8 cellular contexts compared by ENCODE assay signal in the genomic region with DNA sequence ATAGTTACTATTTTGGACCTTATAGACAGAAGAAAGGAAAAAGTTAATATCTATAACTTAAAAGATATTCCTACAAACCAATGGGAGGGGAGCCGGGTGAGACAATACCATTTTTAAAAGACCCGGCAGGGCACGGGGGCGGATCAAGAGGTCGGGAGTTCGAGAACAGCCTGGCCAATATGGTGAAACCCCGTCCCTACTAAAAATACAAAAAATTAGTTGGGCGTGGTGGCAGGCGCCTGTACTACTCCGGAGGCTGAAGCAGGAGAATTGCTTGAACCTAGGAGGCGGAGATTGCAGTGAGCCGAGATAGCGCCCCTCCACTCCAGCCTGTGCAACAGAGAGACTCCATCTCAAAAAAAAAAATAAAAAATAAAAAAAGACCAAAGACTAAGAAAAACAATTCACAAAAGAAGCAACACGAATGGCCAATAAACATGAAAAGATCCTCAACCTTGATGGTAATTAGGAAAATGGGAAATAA. TPM values are rescaled to one million over a fixed set of nuclear protein-coding genes. Genes with fewer than 3 reads are reported as not detected.
DNase-seq lines count a peak whose midpoint lies in the region; ATAC-seq and TF ChIP-seq lines count a peak whose summit lies in the region.

No MANE protein-coding gene starts in this region.

- no peaks in the 10 kb centered on the region for H3K9me3 ChIP-seq in HAP-1
- no peaks in the 10 kb centered on the region for H3K9me3 ChIP-seq in PC-9 (ENCODE audit: insufficient read depth, low read depth)
- no peaks in the 10 kb centered on the region for H3K9me3 ChIP-seq in effector memory CD4-positive, alpha-beta T cell (ENCODE audit: control insufficient read depth, low read length)
- no peaks in the 10 kb centered on the region for H3K9me3 ChIP-seq in prostate gland

- DNase-seq in HAP-1 (ENCODE audit: low spot score in 2 of 2) (peak in 1 of 2 experiments; percentile 52), PC-9 (peak in 1 of 2 experiments; percentile 20), prostate gland (ENCODE audit: low spot score) (no peak)
- no peak for DNase-seq in effector memory CD4-positive, alpha-beta T cell

- H3K36me3 ChIP-seq in HAP-1 (replicated peaks) (no peaks in the 10 kb centered on the region), PC-9 (ENCODE audit: low read depth) (no peaks in the 10 kb centered on the region; the same call in 1 of the 2 replicates), prostate gland (no peaks in the 10 kb centered on the region)
- no peaks in the 10 kb centered on the region for H3K36me3 ChIP-seq in effector memory CD4-positive, alpha-beta T cell (ENCODE audit: control insufficient read depth, insufficient read depth, low read length)

- peaks cover 6% of the 10 kb centered on the region for H4K20me1 ChIP-seq in PC-9 (ENCODE audit: insufficient read depth)

- ATAC-seq in HG02885 (IDR thresholded peaks at IDR 0.05; ENCODE audit: poor library complexity, unreplicated experiment), result no peak
- ATAC-seq in GM19455 (IDR thresholded peaks at IDR 0.05; ENCODE audit: unreplicated experiment), result no peak
- no peak for ATAC-seq in GM18498 (IDR thresholded peaks at IDR 0.05; ENCODE audit: unreplicated experiment)
- no peak for ATAC-seq in HG03280 (IDR thresholded peaks at IDR 0.05; ENCODE audit: unreplicated experiment)

- H3K4me1 ChIP-seq in HAP-1, result peaks cover 19% of the 10 kb centered on the region
- H3K4me1 ChIP-seq in PC-9 (replicated peaks; ENCODE audit: insufficient read depth), result peaks cover 32% of the 10 kb centered on the region
- peaks cover 17% of the 10 kb centered on the region for H3K4me1 ChIP-seq in effector memory CD4-positive, alpha-beta T cell (ENCODE audit: control insufficient read depth, insufficient read depth, low read length, poor library complexity, severe bottlenecking)
- H3K4me1 ChIP-seq in prostate gland (replicated peaks), result no peaks in the 10 kb centered on the region

- H3K4me3 ChIP-seq in HAP-1 (peak overlapping the region; percentile 90), PC-9 (peak overlapping the region; percentile 84), prostate gland (peak overlapping the region; percentile 60 to 79)
- peak overlapping the region; percentile 89 for H3K4me3 ChIP-seq in effector memory CD4-positive, alpha-beta T cell (ENCODE audit: insufficient read depth, low read depth, low read length, poor library complexity, severe bottlenecking)

- peaks cover 38% of the 10 kb centered on the region for H3K79me2 ChIP-seq in PC-9 (ENCODE audit: low read depth)

- H3K27me3 ChIP-seq in HAP-1 (ENCODE audit: low read depth), result peaks cover 7% of the 10 kb centered on the region; the same call in 1 of the 2 replicates
- peaks cover 25% of the 10 kb centered on the region for H3K27me3 ChIP-seq in PC-9 (ENCODE audit: insufficient read depth, low read depth)
- peaks cover 6% of the 10 kb centered on the region for H3K27me3 ChIP-seq in effector memory CD4-positive, alpha-beta T cell (replicated peaks; ENCODE audit: control insufficient read depth, insufficient read depth, low read length, poor library complexity, severe bottlenecking)
- no peaks in the 10 kb centered on the region for H3K27me3 ChIP-seq in prostate gland (replicated peaks; ENCODE audit: insufficient read depth)

- BruUV-seq in PC-9 (replicated peaks; lab: Mats Ljungman, UMichigan), result no TSS peak

- TF ChIP-seq POLR2A in prostate gland (IDR thresholded peaks at IDR 0.05), result no peak

- peaks cover 20% of the 10 kb centered on the region for H3F3A ChIP-seq in PC-9 (ENCODE audit: insufficient read depth, low read depth)

- peak overlapping the region; percentile 97 for H2AFZ ChIP-seq in PC-9

- WGBS in prostate gland, result 39% methylated on average over 14 of the region's 14 CpGs

- intact Hi-C loops in PC-9 (cut with micrococcal nuclease; ENCODE audit: unreplicated experiment) (loop anchor here (5.0 to 10.0 kb wide), 4 partner anchors 65 to 788 kb away; a partner anchor contains a TSS), prostate gland (cut with DNase I) (loop anchor here (5.0 kb wide), 1 partner anchor 75 kb away; a partner anchor contains a TSS)

- CTCF ChIA-PET in PC-9 (lab: Charles Lee), result interaction anchor here (0.7 kb wide), 1 partner anchor 841 kb away, joined by 4 read pairs; no protein-coding TSS in a partner anchor

- no peaks in the 10 kb centered on the region for H3K9me2 ChIP-seq in PC-9 (ENCODE audit: insufficient read depth)

- H3K4me2 ChIP-seq in PC-9, result peak overlapping the region; percentile 83

- H3K27ac ChIP-seq in PC-9 (peak overlapping the region; percentile 88), prostate gland (peak overlapping the region; percentile 88)
- peak overlapping the region; percentile 82 for H3K27ac ChIP-seq in effector memory CD4-positive, alpha-beta T cell (ENCODE audit: insufficient read depth, low read length, poor library complexity, severe bottlenecking)

- no peak for TF ChIP-seq CTCF in PC-9 (conservative IDR thresholded peaks at IDR 0.05)
- no peak for TF ChIP-seq CTCF in prostate gland (IDR thresholded peaks at IDR 0.05)

- in situ Hi-C loops in HAP-1 (cut with MboI; ENCODE audit: low sequenced_read_pairs), result loop anchor here (5.0 kb wide), 1 partner anchor 75 kb away; a partner anchor contains a TSS

- POLR2A ChIA-PET in PC-9 (lab: Charles Lee; ENCODE audit: unreplicated experiment), result interaction anchor here (0.6 kb wide), 1 partner anchor 69 kb away, joined by 4 read pairs; no protein-coding TSS in a partner anchor

RNA-seq across cellular contexts. Expression of a gene that starts 1.2 kb away (rescaled TPM):
- 138 and 206 TPM in 2 replicates for total RNA-seq in PC-9 (2021)
- total RNA-seq in prostate gland, result 10 to 100 TPM; 53.6 to 64.8 TPM
